4 cellular contexts compared by ENCODE assay signal in genomic region chr1:56929492-56929891, GRCh38.
TF ChIP-seq lines count a peak whose summit lies in the region.

No MANE protein-coding gene starts in this region.

TF ChIP-seq in HEK293, 187 proteins besides CTCF, POLR2A, EP300 and RAD21:
- TF ChIP-seq ZSCAN23 (tag by site-specific recombination; IDR thresholded peaks at IDR 0.05) = no peak
- TF ChIP-seq ZNF623 (tag by site-specific recombination; IDR thresholded peaks at IDR 0.05) = peak; percentile 57
- no peak for TF ChIP-seq BCL11A (tag by site-specific recombination; IDR thresholded peaks at IDR 0.05; ENCODE audit: low read depth)

TF ChIP-seq in IMR-90, 13 proteins besides CTCF, POLR2A, EP300 and RAD21:
- TF ChIP-seq CHD1 (IDR thresholded peaks at IDR 0.05; ENCODE audit: low read depth, low read length) (no peak), RFX5 (IDR thresholded peaks at IDR 0.05; ENCODE audit: low read depth, low read length) (no peak), BHLHE40 (IDR thresholded peaks at IDR 0.05; ENCODE audit: low read depth, low read length) (no peak), CEBPB (IDR thresholded peaks at IDR 0.05; ENCODE audit: low read depth, low read length) (no peak), MAZ (IDR thresholded peaks at IDR 0.05; ENCODE audit: borderline replicate concordance, low read depth, low read length) (no peak), ELK1 (IDR thresholded peaks at IDR 0.05; ENCODE audit: borderline replicate concordance, low read depth, low read length) (no peak), NFE2L2 (IDR thresholded peaks at IDR 0.05; ENCODE audit: low read depth, low read length) (no peak), SMC3 (IDR thresholded peaks at IDR 0.05; ENCODE audit: low read depth, low read length) (no peak), FOS (IDR thresholded peaks at IDR 0.05; ENCODE audit: low read depth, low read length) (no peak), MXI1 (IDR thresholded peaks at IDR 0.05; ENCODE audit: borderline replicate concordance, low read depth, low read length) (no peak), MAFK (IDR thresholded peaks at IDR 0.05; ENCODE audit: low read depth, low read length) (no peak), RCOR1 (IDR thresholded peaks at IDR 0.05; ENCODE audit: insufficient replicate concordance, low read length) (no peak), USF2 (IDR thresholded peaks at IDR 0.05; ENCODE audit: low read depth, low read length) (no peak)

TF ChIP-seq in K562, 482 proteins besides CTCF, POLR2A, EP300 and RAD21:
- TF ChIP-seq RBM25 (IDR thresholded peaks at IDR 0.05; ENCODE audit: low read depth, low read length, severe bottlenecking) (peak; percentile 62), CREB1 (IDR thresholded peaks at IDR 0.05) (no peak), CREB1 (CRISPR knock-in tag; IDR thresholded peaks at IDR 0.05) (no peak)

TF ChIP-seq in H1, 55 proteins besides CTCF, POLR2A, EP300 and RAD21:
- TF ChIP-seq KDM1A (IDR thresholded peaks at IDR 0.05; ENCODE audit: borderline replicate concordance, low read length) = 0 out of 2 replicates have a peak, but pooled peaks have one; percentile 28
- no peak for TF ChIP-seq PHF8 (conservative IDR thresholded peaks at IDR 0.05; ENCODE audit: low read depth, low read length)
